In the genomic region with DNA sequence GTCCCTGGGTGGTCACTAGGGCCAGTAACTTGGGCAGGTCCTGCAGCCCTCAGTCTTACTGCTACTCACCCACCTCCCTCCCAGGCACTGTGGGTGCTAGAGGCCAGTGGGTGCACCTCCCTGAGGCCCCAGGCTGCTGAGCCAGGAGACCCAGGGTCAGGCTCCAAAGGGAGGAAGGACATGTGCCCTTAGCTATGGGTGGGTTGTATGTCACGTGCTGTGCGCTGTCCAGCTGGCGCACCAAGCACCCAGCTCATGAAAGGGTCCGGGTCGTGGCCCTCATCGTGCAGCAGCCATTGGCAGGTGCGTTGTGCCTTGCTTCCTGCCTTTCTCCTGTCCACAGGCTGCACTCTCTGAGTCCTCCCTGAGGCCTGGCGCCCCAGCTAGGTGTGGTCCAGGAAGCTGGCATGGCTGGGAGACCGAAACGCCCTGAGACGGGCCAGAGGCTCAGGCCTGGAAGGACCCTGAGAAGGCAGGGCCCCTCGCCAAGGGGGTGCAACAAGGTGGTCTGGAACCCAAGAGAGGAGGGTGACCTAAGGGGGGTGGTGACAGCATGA, we compare ENCODE assay signal across 26 cellular contexts. TPM values are rescaled to one million over a fixed set of nuclear protein-coding genes. Genes with fewer than 3 reads are reported as not detected.
"Had no signal": no experiment of that assay in that cellular context is flagged by ENCODE, and none has a peak within 500 bp of the region (broad histone marks: within the 10 kb centered on the region; RNA-seq: fewer than 3 reads in every experiment).

No MANE protein-coding gene starts in this region.

- H3K36me3 ChIP-seq: left lung, lower lobe of right lung, neutrophil, ovary, right atrium auricular region, stomach, thyroid gland, transverse colon, upper lobe of left lung, vagina had no signal

- H3K4me1 ChIP-seq: left lung, lower lobe of right lung, right atrium auricular region, stomach, testis, thyroid gland, transverse colon, upper lobe of left lung, vagina had no signal

- H3K9me3 ChIP-seq: left lung, lower lobe of right lung, neutrophil, ovary, right atrium auricular region, stomach, testis, thyroid gland, transverse colon, upper lobe of left lung, vagina had no signal

- DNase-seq: hippocampal formation; left colon; left lung; lower lobe of right lung; mammary epithelial cell; mesenchymal stem cell; naive thymus-derived CD8-positive, alpha-beta T cell; occipital lobe; ovary; stimulated activated CD4-positive, alpha-beta T cell treated with anti-CD3 and anti-CD28 coated beads, Interleukin-12 subunit alpha, Interleukin-12 subunit beta, amount 100 ng/mL, for 4 hours; stimulated activated CD4-positive, alpha-beta T cell treated with anti-CD3 and anti-CD28 coated beads, Interleukin-15, amount 100 ng/mL, for 24 hours; stimulated activated CD4-positive, alpha-beta T cell treated with anti-CD3 and anti-CD28 coated beads, Interleukin-2, amount 100 ng/mL, for 24 hours; stimulated activated CD4-positive, alpha-beta T cell treated with anti-CD3 and anti-CD28 coated beads, Interleukin-4, amount 100 ng/mL, for 1 hour; stimulated activated naive B cell treated with anti-CD40 and anti-IgM and Interleukin-4, amounts not matched to agents 10 μg/mL and 1 μg/mL and 100 μg/mL, for 72 hours; stimulated activated naive CD8-positive, alpha-beta T cell treated with anti-CD3 and anti-CD28 coated beads, Interleukin-15, Interleukin-2, amounts not matched to agents 100 U/mL and 50 U/mL, for 24 hours; stomach; testis; thyroid gland; transverse colon had no signal

- H3K27ac ChIP-seq: left lung, lower lobe of right lung, neutrophil, ovary, right atrium auricular region, skin epidermis, stomach, testis, thyroid gland, transverse colon, upper lobe of left lung, vagina had no signal

- ATAC-seq: left colon; left lung; lower lobe of right lung; naive thymus-derived CD8-positive, alpha-beta T cell; sciatic nerve; stimulated activated naive B cell treated with anti-CD40 and anti-IgM and Interleukin-4, amounts not matched to agents 10 μg/mL and 1 μg/mL and 100 μg/mL, for 72 hours; stimulated activated naive CD8-positive, alpha-beta T cell treated with anti-CD3 and anti-CD28 coated beads, Interleukin-15, Interleukin-2, amounts not matched to agents 100 U/mL and 50 U/mL, for 24 hours had no signal

- H3K4me3 ChIP-seq: left lung, lower lobe of right lung, ovary, right atrium auricular region, skin epidermis, stomach, testis, thyroid gland, transverse colon, upper lobe of left lung, vagina had no signal

- FAIRE-seq: keratinocyte had no signal

- H3K27me3 ChIP-seq: neutrophil, ovary, right atrium auricular region, testis, thyroid gland, transverse colon, upper lobe of left lung, vagina had no signal

RNA-seq across cellular contexts. Expression of a gene that starts 47.0 kb away (rescaled TPM):
- polyA plus RNA-seq: naive thymus-derived CD8-positive, alpha-beta T cell had no signal
